9 cellular contexts compared by ENCODE assay signal in the genomic region with DNA sequence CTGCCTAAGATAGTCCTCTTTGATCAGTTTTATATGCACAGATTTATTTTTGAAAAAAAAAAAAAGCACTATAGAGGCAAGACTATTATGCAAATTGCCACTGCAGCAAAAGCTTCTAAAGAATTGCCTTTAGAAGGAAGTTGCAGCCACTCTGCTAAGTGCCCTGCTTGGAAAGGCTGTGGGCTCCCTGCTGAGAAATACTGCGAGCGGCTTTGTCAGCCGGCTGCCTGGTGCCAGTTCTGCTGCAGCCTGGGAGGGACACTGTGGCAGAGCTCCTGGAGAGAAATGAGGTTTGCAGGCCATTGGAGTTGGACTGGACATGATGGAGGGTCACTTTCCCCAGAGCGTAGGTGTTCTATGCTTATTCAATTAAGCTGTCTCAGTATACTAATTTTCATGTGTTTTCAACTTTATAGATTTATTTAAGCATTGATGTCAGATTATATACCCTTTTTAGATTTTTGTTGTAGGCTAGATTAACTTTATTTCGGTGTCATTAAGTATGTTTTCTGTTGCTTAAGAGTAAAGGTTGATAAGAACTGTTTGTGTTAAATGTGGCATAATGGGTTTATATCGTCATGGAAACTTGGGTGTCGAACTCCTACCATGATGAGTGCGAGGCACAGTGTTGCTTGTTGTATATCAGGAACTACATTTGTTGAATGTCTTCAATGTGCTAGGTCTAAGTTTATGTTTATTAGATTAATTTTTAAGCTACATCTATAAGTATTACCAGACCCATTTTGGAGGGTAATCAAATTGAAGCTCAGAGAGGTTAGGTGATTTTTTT. TPM values are rescaled to one million over a fixed set of nuclear protein-coding genes. Genes with fewer than 3 reads are reported as not detected.
DNase-seq lines count a peak whose midpoint lies in the region; ATAC-seq and TF ChIP-seq lines count a peak whose summit lies in the region.
"Had no signal": no experiment of that assay in that cellular context is flagged by ENCODE, and none has a peak within 500 bp of the region (broad histone marks: within the 10 kb centered on the region; RNA-seq: fewer than 3 reads in every experiment).

No MANE protein-coding gene starts in this region.

- no peaks in the 10 kb centered on the region for H3K9me2 ChIP-seq in OCI-LY7 (ENCODE audit: insufficient read depth, low read length)

- H3K9me3 ChIP-seq in OCI-LY7 (ENCODE audit: low read length): no peaks in the 10 kb centered on the region

- peaks cover 11% of the 10 kb centered on the region; the same call in 1 of the 2 replicates for H3K79me2 ChIP-seq in OCI-LY7 (ENCODE audit: insufficient read depth, low read depth, low read length)

- POLR2A ChIA-PET in OCI-LY7 (lab: Charles Lee): interaction anchor here (1.4 to 1.9 kb wide), 2 partner anchors 8 to 235 kb away, joined by 3 to 9 read pairs; no protein-coding TSS in a partner anchor

- H3K27me3 Mint-ChIP-seq in stimulated activated naive B cell treated with anti-CD40 and anti-IgM and Interleukin-4, amounts not matched to agents 10 μg/mL and 1 μg/mL and 100 μg/mL, for 72 hours: no peaks in the 10 kb centered on the region
- H3K27me3 Mint-ChIP-seq: T-cell had no signal

- H4K20me1 ChIP-seq in OCI-LY7 (ENCODE audit: insufficient read depth, low read length): no peaks in the 10 kb centered on the region; the same call in 1 of the 2 replicates

- no peak overlapping the region for H3K4me3 Mint-ChIP-seq in stimulated activated naive B cell treated with anti-CD40 and anti-IgM and Interleukin-4, amounts not matched to agents 10 μg/mL and 1 μg/mL and 100 μg/mL, for 72 hours
- H3K4me3 Mint-ChIP-seq: T-cell had no signal

- DNase-seq in NCI-H187 (lab: John Stamatoyannopoulos, UW) (peak; percentile 3 to 38), NCI-H187 treated with DMSO at 0.1 percent for 48 hours (lab: John Stamatoyannopoulos, UW) (no peak), OCI-LY7 (ENCODE audit: low spot score) (peak; percentile 44), hippocampal formation (lab: John Stamatoyannopoulos, UW) (peak; percentile 46 to 77), DMS114 treated with DMSO at 0.1 percent for 48 hours (lab: John Stamatoyannopoulos, UW; ENCODE audit: unreplicated experiment) (no peak)
- DNase-seq in stimulated activated naive B cell treated with anti-CD40 and anti-IgM and Interleukin-4, amounts not matched to agents 10 μg/mL and 1 μg/mL and 100 μg/mL, for 72 hours: no peak
- no peak for DNase-seq in activated naive CD4-positive, alpha-beta T cell treated with anti-CD3 and anti-CD28 coated beads, Interleukin-2, amount 50 U/mL, for 16 hours
- DNase-seq: T-cell had no signal

- peak overlapping the region; percentile 75 for H3K27ac Mint-ChIP-seq in stimulated activated naive B cell treated with anti-CD40 and anti-IgM and Interleukin-4, amounts not matched to agents 10 μg/mL and 1 μg/mL and 100 μg/mL, for 72 hours
- H3K27ac Mint-ChIP-seq: T-cell had no signal

- H3K4me2 ChIP-seq in OCI-LY7 (ENCODE audit: low read length): peak overlapping the region; percentile 50

- H3K9me3 Mint-ChIP-seq in stimulated activated naive B cell treated with anti-CD40 and anti-IgM and Interleukin-4, amounts not matched to agents 10 μg/mL and 1 μg/mL and 100 μg/mL, for 72 hours: no peaks in the 10 kb centered on the region
- H3K9me3 Mint-ChIP-seq: T-cell had no signal

- H3K36me3 Mint-ChIP-seq in stimulated activated naive B cell treated with anti-CD40 and anti-IgM and Interleukin-4, amounts not matched to agents 10 μg/mL and 1 μg/mL and 100 μg/mL, for 72 hours: peaks cover 4 to 17% of the 10 kb centered on the region in 2 donors

- H3K4me1 Mint-ChIP-seq in stimulated activated naive B cell treated with anti-CD40 and anti-IgM and Interleukin-4, amounts not matched to agents 10 μg/mL and 1 μg/mL and 100 μg/mL, for 72 hours: peaks cover 11 to 18% of the 10 kb centered on the region in 2 donors

- peak overlapping the region; percentile 7 for H3K4me3 ChIP-seq in OCI-LY7 (ENCODE audit: low read depth, low read length, poor library complexity, severe bottlenecking)

- BruUV-seq in OCI-LY7 (replicated peaks; lab: Mats Ljungman, UMichigan): no TSS peak

- CTCF ChIA-PET in OCI-LY7 (lab: Charles Lee; ENCODE audit: unreplicated experiment): no interaction called here

- peak overlapping the region; percentile 27 for H3K27ac ChIP-seq in OCI-LY7 (ENCODE audit: low read depth, low read length, poor library complexity, severe bottlenecking)

- no peak for TF ChIP-seq CTCF in OCI-LY7 (conservative IDR thresholded peaks at IDR 0.05; ENCODE audit: low read length)

- intact Hi-C loops in OCI-LY7 (cut with micrococcal nuclease; ENCODE audit: unreplicated experiment): no loop called here

- peak in 1 of 2 donors; percentile 41 for ATAC-seq in stimulated activated naive B cell treated with anti-CD40 and anti-IgM and Interleukin-4, amounts not matched to agents 10 μg/mL and 1 μg/mL and 100 μg/mL, for 72 hours (replicated peaks)
- no peak for ATAC-seq in HG02798 (IDR thresholded peaks at IDR 0.05; ENCODE audit: poor library complexity, unreplicated experiment)
- ATAC-seq: T-cell had no signal

- no peak overlapping the region for H2AFZ ChIP-seq in OCI-LY7 (ENCODE audit: low read length)

- peaks cover 41% of the 10 kb centered on the region for H3K4me1 ChIP-seq in OCI-LY7 (ENCODE audit: insufficient read depth, low read length, poor library complexity, severe bottlenecking)

- peaks cover 45% of the 10 kb centered on the region for H3K36me3 ChIP-seq in OCI-LY7 (ENCODE audit: insufficient read depth, low read length)

RNA-seq across cellular contexts. Expression of a gene that starts 6.6 kb away (rescaled TPM):
- 9.0 and 10.2 TPM in 2 replicates for total RNA-seq in OCI-LY7 (2014; rRNA removed; shearing (Covaris generic))
- 35.0 and 44.6 TPM in 2 replicates for total RNA-seq in OCI-LY7 (2022)

RNA-seq across cellular contexts. Expression of a gene that starts 28.1 kb away (rescaled TPM):
- 13.3 and 18.3 TPM in 2 replicates for total RNA-seq in OCI-LY7 (2014; rRNA removed; shearing (Covaris generic))
- total RNA-seq in OCI-LY7 (2022): 9.3 and 12.2 TPM in 2 replicates

Comparison
In these comparisons a context has a peak if more than half of its experiments do, and no peak if none do; other contexts are left out.
1. DNase-seq: peak in NCI-H187 (2 of 2), OCI-LY7 (single experiment) and hippocampal formation (2 of 2); none in NCI-H187 treated with DMSO at 0.1 percent for 48 hours (single experiment), stimulated activated naive B cell treated with anti-CD40 and anti-IgM and Interleukin-4, amounts not matched to agents 10 μg/mL and 1 μg/mL and 100 μg/mL, for 72 hours (single experiment), activated naive CD4-positive, alpha-beta T cell treated with anti-CD3 and anti-CD28 coated beads, Interleukin-2, amount 50 U/mL, for 16 hours (single experiment) and DMS114 treated with DMSO at 0.1 percent for 48 hours (single experiment).